1 cellular context compared by ENCODE assay signal in genomic region chrX:82816572-82816971, GRCh38.
TF ChIP-seq lines count a peak whose summit lies in the region.

No MANE protein-coding gene starts in this region.

TF ChIP-seq in SK-N-SH treated with all-trans-retinoic acid at 6 μM for 48 hours, 23 proteins besides CTCF, POLR2A, EP300 and RAD21 (continued from another document):
- TF ChIP-seq POU6F1 (CRISPR knock-in tag; IDR thresholded peaks at IDR 0.05; ENCODE audit: borderline replicate concordance, low read depth): no peak
- TF ChIP-seq ZNF70 (CRISPR knock-in tag; IDR thresholded peaks at IDR 0.05): no peak
- no peak for TF ChIP-seq CREB5 (CRISPR knock-in tag; IDR thresholded peaks at IDR 0.05; ENCODE audit: low read depth)
